Comparison of ENCODE assay signal across 8 cellular contexts in the genomic region with DNA sequence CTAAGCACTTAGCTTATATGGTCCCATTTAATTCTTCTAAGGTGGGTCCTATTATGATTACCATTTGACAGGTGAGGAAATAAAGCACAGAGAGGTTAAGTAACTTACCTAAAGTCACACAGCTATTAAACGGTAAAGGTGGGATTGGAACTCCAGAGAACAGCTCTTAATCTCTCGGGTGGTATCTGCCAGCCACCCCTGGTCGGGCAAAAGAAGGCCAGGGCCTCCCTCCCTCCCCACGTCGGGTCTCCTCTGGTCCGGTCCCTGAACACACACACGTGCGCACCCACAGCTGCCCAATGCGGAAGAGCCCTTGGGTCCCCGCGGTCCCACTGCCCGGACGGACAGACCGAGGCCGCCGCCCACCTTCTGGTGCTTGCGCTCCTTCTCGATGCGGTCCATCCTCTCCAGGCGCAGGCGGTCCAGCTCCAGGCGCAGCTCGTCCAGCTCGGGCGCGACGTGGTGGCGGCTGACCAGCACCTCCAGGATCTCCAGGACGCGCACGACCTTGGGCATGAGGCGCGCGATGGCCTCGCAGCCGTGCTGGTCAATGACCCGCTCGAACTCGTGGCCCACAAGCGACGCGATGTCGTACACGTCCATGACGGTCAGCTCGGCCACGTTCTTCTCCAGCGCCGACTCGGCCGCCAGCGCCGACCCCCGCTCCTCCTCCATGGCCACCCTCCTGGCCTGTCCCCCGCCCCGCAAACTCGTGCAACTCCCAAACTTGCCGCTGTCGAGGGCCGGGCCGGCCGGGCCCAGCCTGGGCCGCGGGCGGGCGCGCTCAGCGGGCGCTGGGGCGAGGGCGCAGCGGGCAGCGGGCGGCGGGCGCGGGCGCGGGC. TPM values are rescaled to one million over a fixed set of nuclear protein-coding genes. Genes with fewer than 3 reads are reported as not detected.
DNase-seq lines count a peak whose midpoint lies in the region; ATAC-seq and TF ChIP-seq lines count a peak whose summit lies in the region.

No MANE protein-coding gene starts in this region.

- H3K4me1 ChIP-seq in esophagus muscularis mucosa (peaks cover 36 to 42% (median 40%) of the 10 kb centered on the region in 4 donors), mucosa of rectum (ENCODE audit: control insufficient read depth in 2 of 2, insufficient read depth in 2 of 2, low read length in 2 of 2) (peaks cover 13 to 15% of the 10 kb centered on the region in 2 donors), urinary bladder (ENCODE audit: insufficient read depth) (no peaks in the 10 kb centered on the region)

- H3K36me3 ChIP-seq in esophagus muscularis mucosa (peaks cover 0 to 10% (median 6%) of the 10 kb centered on the region in 4 donors), mucosa of rectum (ENCODE audit: control insufficient read depth in 2 of 2, insufficient read depth in 2 of 2, low read length in 2 of 2) (no peaks in the 10 kb centered on the region), urinary bladder (ENCODE audit: insufficient read depth) (no peaks in the 10 kb centered on the region)

- DNase-seq in CD4-positive, alpha-beta T cell = peak in 2 of 10 experiments; percentile 15 to 37
- peak; percentile 14 for DNase-seq in activated CD4-positive, alpha-beta T cell treated with anti-CD3 and anti-CD28 coated beads, Interleukin-2, amount 50 U/mL, for 1 hour
- no peak for DNase-seq in esophagus muscularis mucosa (ENCODE audit: extremely low spot score)
- no peak for DNase-seq in MV-4-11 (lab: John Stamatoyannopoulos, UW)

- CTCF ChIA-PET in CD4-positive, alpha-beta T cell (lab: Charles Lee) = no interaction called here

- H3K9ac ChIP-seq in mucosa of rectum (ENCODE audit: low read depth in 1 of 2, low read length in 2 of 2) = peak overlapping the region in 1 of 2 donors; percentile 68

- peak overlapping the region; percentile 95 for H3K4me3 Mint-ChIP-seq in CD4-positive, alpha-beta T cell

- no peak for ATAC-seq in CD4-positive, alpha-beta T cell (ENCODE audit: poor library complexity)
- ATAC-seq in HG03139 (IDR thresholded peaks at IDR 0.05; ENCODE audit: unreplicated experiment) = peak; percentile 12
- ATAC-seq in GM19467 (IDR thresholded peaks at IDR 0.05; ENCODE audit: unreplicated experiment) = no peak

- intact Hi-C loops in CD4-positive, alpha-beta T cell (cut with DNase I, micrococcal nuclease) = loop anchor here in 1 of 2 experiments (5.0 kb wide), 2 partner anchors 76 to 101 kb away; partner anchors contain the start of gene SNRNP35
- intact Hi-C loops in esophagus muscularis mucosa (cut with DNase I) = loop anchor here (2.0 to 10.0 kb wide), 2 partner anchors 50 to 98 kb away; partner anchors contain the start of gene RILPL2

- H3K9me3 Mint-ChIP-seq in CD4-positive, alpha-beta T cell = no peaks in the 10 kb centered on the region

- TF ChIP-seq CTCF in CD4-positive, alpha-beta T cell (IDR thresholded peaks at IDR 0.05) = no peak
- no peak for TF ChIP-seq CTCF in esophagus muscularis mucosa (IDR thresholded peaks at IDR 0.05)

- TF ChIP-seq EP300 in esophagus muscularis mucosa (IDR thresholded peaks at IDR 0.05) = no peak

- H3K4me3 ChIP-seq in esophagus muscularis mucosa (peak overlapping the region; percentile 81 to 94 (median 90)), mucosa of rectum (ENCODE audit: low read length in 2 of 2) (peak overlapping the region; percentile 71 to 76), urinary bladder (ENCODE audit: low read depth, low read length) (peak overlapping the region; percentile 95)

- H3K27me3 ChIP-seq in CD4-positive, alpha-beta T cell (ENCODE audit: control insufficient read depth, insufficient read depth, low read length) = no peaks in the 10 kb centered on the region
- H3K27me3 ChIP-seq in esophagus muscularis mucosa (peaks cover 0 to 3% (median 0%) of the 10 kb centered on the region in 4 donors), mucosa of rectum (ENCODE audit: control insufficient read depth in 2 of 2, insufficient read depth in 2 of 2, low read length in 2 of 2) (no peaks in the 10 kb centered on the region)

- POLR2A ChIA-PET in CD4-positive, alpha-beta T cell (lab: Charles Lee) = interaction anchor here (0.6 kb wide), 1 partner anchor 150 kb away, joined by 3 read pairs; no protein-coding TSS in a partner anchor

- no peaks in the 10 kb centered on the region for H3K9me3 ChIP-seq in CD4-positive, alpha-beta T cell (ENCODE audit: control insufficient read depth, low read length)
- no peaks in the 10 kb centered on the region for H3K9me3 ChIP-seq in esophagus muscularis mucosa
- no peaks in the 10 kb centered on the region for H3K9me3 ChIP-seq in mucosa of rectum (ENCODE audit: control insufficient read depth in 2 of 2, low read length in 2 of 2)

- no peak overlapping the region for H3K27ac ChIP-seq in CD4-positive, alpha-beta T cell (ENCODE audit: low read depth, low read length)
- peak overlapping the region; percentile 79 to 95 (median 88) for H3K27ac ChIP-seq in esophagus muscularis mucosa (replicated peaks in 1 of 4)
- peak overlapping the region in 1 of 2 donors; percentile 32 for H3K27ac ChIP-seq in mucosa of rectum (ENCODE audit: low read depth in 2 of 2, low read length in 2 of 2)
- H3K27ac ChIP-seq in urinary bladder (ENCODE audit: low read depth) = peak overlapping the region; percentile 25

- H3K27me3 Mint-ChIP-seq in CD4-positive, alpha-beta T cell = no peaks in the 10 kb centered on the region

- peaks cover 18% of the 10 kb centered on the region for H3K4me1 Mint-ChIP-seq in CD4-positive, alpha-beta T cell (ENCODE audit: low read depth)

- H3K27ac Mint-ChIP-seq in CD4-positive, alpha-beta T cell = peak overlapping the region; percentile 44

- H3K36me3 Mint-ChIP-seq in CD4-positive, alpha-beta T cell (ENCODE audit: low read depth) = peaks cover 4% of the 10 kb centered on the region

- no peak for TF ChIP-seq POLR2A in esophagus muscularis mucosa (IDR thresholded peaks at IDR 0.05; ENCODE audit: low read depth)

- 3% methylated on average over 9 of the region's 79 CpGs for WGBS in esophagus muscularis mucosa
- 1% methylated on average over 79 of the region's 79 CpGs for WGBS in urinary bladder

RNA-seq across cellular contexts. Expression of gene RILPL1, which starts 0.5 kb away (rescaled TPM):
- total RNA-seq in CD4-positive, alpha-beta T cell = 1 to 10 TPM; 3.3 to 3.4 TPM
- total RNA-seq in esophagus muscularis mucosa (10 to 100 TPM; 19.9 to 54.4 (median 38.4) TPM), urinary bladder (6.7 TPM)
- 26.2 TPM for polyA plus RNA-seq in urinary bladder

RNA-seq across cellular contexts. Expression of gene TMED2, which starts 51.3 kb away (rescaled TPM):
- 10 to 100 TPM; 90.8 to 94.8 TPM for total RNA-seq in CD4-positive, alpha-beta T cell
- 100 to 1,000 TPM in 3 of 4 donors, 10 to 100 TPM in 1; 99.5 to 140 (median 123) TPM for total RNA-seq in esophagus muscularis mucosa
- total RNA-seq in urinary bladder = 315 TPM
- polyA plus RNA-seq in urinary bladder = 147 TPM
